5 cellular contexts compared by ENCODE assay signal in genomic region chr6:55124241-55124640, GRCh38. TPM values are rescaled to one million over a fixed set of nuclear protein-coding genes. Genes with fewer than 3 reads are reported as not detected.
"Had no signal": no experiment of that assay in that cellular context is flagged by ENCODE, and none has a peak within 500 bp of the region (broad histone marks: within the 10 kb centered on the region; RNA-seq: fewer than 3 reads in every experiment).

No MANE protein-coding gene starts in this region.

RNA-seq across cellular contexts. Expression of gene HCRTR2, which starts 50.1 kb away (rescaled TPM):
- polyA plus RNA-seq: esophagus; keratinocyte; naive thymus-derived CD8-positive, alpha-beta T cell; sigmoid colon; stomach had no signal
